Comparison of ENCODE assay signal across 7 cellular contexts in the genomic region with DNA sequence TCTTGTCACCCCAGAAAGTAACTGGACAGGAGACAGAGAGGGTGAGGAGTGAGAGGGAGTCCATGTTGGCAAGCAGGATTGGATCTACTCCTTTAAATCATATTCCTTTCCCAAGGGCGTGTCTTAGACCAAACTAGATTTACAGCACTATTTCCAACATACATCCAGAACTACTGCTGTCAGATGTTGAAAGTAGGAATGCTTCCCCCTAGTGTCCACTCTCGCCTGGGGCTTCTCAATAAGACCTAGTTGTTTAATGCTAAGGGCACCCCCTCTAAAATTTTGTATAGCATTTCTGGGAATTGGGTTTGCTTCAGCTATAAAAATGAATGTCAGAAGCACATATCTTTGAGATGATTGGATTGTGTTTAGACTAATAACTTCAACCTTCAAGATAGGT. TPM values are rescaled to one million over a fixed set of nuclear protein-coding genes. Genes with fewer than 3 reads are reported as not detected.
DNase-seq lines count a peak whose midpoint lies in the region; ATAC-seq, FAIRE-seq and TF ChIP-seq lines count a peak whose summit lies in the region.

No MANE protein-coding gene starts in this region.

- DNase-seq in DMS53 (lab: John Stamatoyannopoulos, UW) (peak; percentile 43), HEK293T (ENCODE audit: extremely low spot score) (peak; percentile 29), fibroblast of villous mesenchyme (ENCODE audit: low read depth) (peak; percentile 78), sciatic nerve (ENCODE audit: low spot score) (no peak), frontal cortex (ENCODE audit: low spot score in 2 of 2) (no peak)

- ATAC-seq in sciatic nerve, result peak; percentile 58
- ATAC-seq in activated T-helper 17 cell treated with anti-CD3 and anti-CD28 coated beads, Interleukin-2, amount 50 U/mL, for 72 hours (replicated peaks), result no peak

- no peaks in the 10 kb centered on the region for H3K9me3 Mint-ChIP-seq in activated T-helper 17 cell treated with anti-CD3 and anti-CD28 coated beads, Interleukin-2, amount 50 U/mL, for 72 hours

- no peak overlapping the region for H3K27ac Mint-ChIP-seq in activated T-helper 17 cell treated with anti-CD3 and anti-CD28 coated beads, Interleukin-2, amount 50 U/mL, for 72 hours

- peak; percentile 61 for TF ChIP-seq CTCF in VCaP (conservative IDR thresholded peaks at IDR 0.05)
- TF ChIP-seq CTCF in fibroblast of villous mesenchyme (IDR thresholded peaks at IDR 0.05; ENCODE audit: insufficient read depth, low read depth, low read length), result peak; percentile 65

- intact Hi-C loops in sciatic nerve (cut with DNase I), result no loop called here

- H3K27me3 Mint-ChIP-seq in activated T-helper 17 cell treated with anti-CD3 and anti-CD28 coated beads, Interleukin-2, amount 50 U/mL, for 72 hours, result no peaks in the 10 kb centered on the region

- FAIRE-seq in frontal cortex (lab: Jason Lieb, UNC), result no peak

- no peak overlapping the region for H3K4me3 Mint-ChIP-seq in activated T-helper 17 cell treated with anti-CD3 and anti-CD28 coated beads, Interleukin-2, amount 50 U/mL, for 72 hours

- H3K36me3 Mint-ChIP-seq in activated T-helper 17 cell treated with anti-CD3 and anti-CD28 coated beads, Interleukin-2, amount 50 U/mL, for 72 hours (ENCODE audit: low read depth), result peaks cover 96% of the 10 kb centered on the region

- no peak overlapping the region for H3K27ac ChIP-seq in VCaP

- H3K4me1 Mint-ChIP-seq in activated T-helper 17 cell treated with anti-CD3 and anti-CD28 coated beads, Interleukin-2, amount 50 U/mL, for 72 hours, result peaks cover 20% of the 10 kb centered on the region

- POLR2A ChIA-PET in HEK293T (lab: Yijun Ruan, JAX), result no interaction called here

- CTCF ChIA-PET in HEK293T (lab: Yijun Ruan, JAX), result no interaction called here

- no peak overlapping the region for H3K4me3 ChIP-seq in fibroblast of villous mesenchyme (ENCODE audit: low read depth, low read length)

TF ChIP-seq in HEK293T, 16 proteins besides CTCF, POLR2A, EP300 and RAD21:
- TF ChIP-seq, protein P1, sequence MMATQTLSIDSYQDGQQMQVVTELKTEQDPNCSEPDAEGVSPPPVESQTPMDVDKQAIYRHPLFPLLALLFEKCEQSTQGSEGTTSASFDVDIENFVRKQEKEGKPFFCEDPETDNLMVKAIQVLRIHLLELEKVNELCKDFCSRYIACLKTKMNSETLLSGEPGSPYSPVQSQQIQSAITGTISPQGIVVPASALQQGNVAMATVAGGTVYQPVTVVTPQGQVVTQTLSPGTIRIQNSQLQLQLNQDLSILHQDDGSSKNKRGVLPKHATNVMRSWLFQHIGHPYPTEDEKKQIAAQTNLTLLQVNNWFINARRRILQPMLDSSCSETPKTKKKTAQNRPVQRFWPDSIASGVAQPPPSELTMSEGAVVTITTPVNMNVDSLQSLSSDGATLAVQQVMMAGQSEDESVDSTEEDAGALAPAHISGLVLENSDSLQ (IDR thresholded peaks at IDR 0.05), result 0 out of 2 replicates have a peak, but pooled peaks have one; percentile 15
- TF ChIP-seq SUZ12 (IDR thresholded peaks at IDR 0.05) (no peak), LEF1 (IDR thresholded peaks at IDR 0.05; ENCODE audit: borderline replicate concordance) (no peak), ZNF384 (IDR thresholded peaks at IDR 0.05) (no peak), L3MBTL2 (conservative IDR thresholded peaks at IDR 0.05) (no peak)

RNA-seq across cellular contexts. Expression of a gene that starts 13.3 kb away (rescaled TPM):
- total RNA-seq in fibroblast of villous mesenchyme, result 12.5 and 15.1 TPM in 2 replicates
- 46.6 TPM for total RNA-seq in sciatic nerve
- total RNA-seq in frontal cortex, result 15.9 TPM
- total RNA-seq in activated T-helper 17 cell treated with anti-CD3 and anti-CD28 coated beads, Interleukin-2, amount 50 U/mL, for 72 hours, result 10 to 100 TPM; 27.8 to 61.7 TPM

RNA-seq across cellular contexts. Expression of a gene that starts 13.4 kb away (rescaled TPM):
- 13.2 and 28.1 TPM in 2 replicates for total RNA-seq in fibroblast of villous mesenchyme
- total RNA-seq in sciatic nerve, result 15.7 TPM
- 76.6 TPM for total RNA-seq in frontal cortex
- 10 to 100 TPM; 21.1 to 23.4 TPM for total RNA-seq in activated T-helper 17 cell treated with anti-CD3 and anti-CD28 coated beads, Interleukin-2, amount 50 U/mL, for 72 hours

RNA-seq across cellular contexts. Expression of a gene that starts 58.9 kb away (rescaled TPM):
- 44.5 and 63.0 TPM in 2 replicates for total RNA-seq in fibroblast of villous mesenchyme
- total RNA-seq in sciatic nerve, result 27.2 TPM
- 19.2 TPM for total RNA-seq in frontal cortex
- total RNA-seq in activated T-helper 17 cell treated with anti-CD3 and anti-CD28 coated beads, Interleukin-2, amount 50 U/mL, for 72 hours, result 10 to 100 TPM; 18.3 to 30.5 TPM

Comparison
In these comparisons a context has a peak if more than half of its experiments do, and no peak if none do; other contexts are left out.
1. DNase-seq: peak in DMS53 (single experiment), HEK293T (single experiment) and fibroblast of villous mesenchyme (single experiment); none in sciatic nerve (single experiment) and frontal cortex (0 of 2).